In genomic region chr3:114450008-114450596, GRCh38 we compare ENCODE assay signal across 9 cellular contexts.
DNase-seq lines count a peak whose midpoint lies in the region; ATAC-seq and TF ChIP-seq lines count a peak whose summit lies in the region.
"Had no signal": no experiment of that assay in that cellular context is flagged by ENCODE, and none has a peak within 500 bp of the region (broad histone marks: within the 10 kb centered on the region; RNA-seq: fewer than 3 reads in every experiment).

No MANE protein-coding gene starts in this region.

- H3F3A ChIP-seq in PC-3 (ENCODE audit: low read length, unreplicated experiment), result no peaks in the 10 kb centered on the region

- TF ChIP-seq POLR2A in heart left ventricle (IDR thresholded peaks at IDR 0.05) (no peak), uterus (IDR thresholded peaks at IDR 0.05) (no peak)

- no peak for ATAC-seq in heart left ventricle
- ATAC-seq in left cardiac atrium, result no peak
- ATAC-seq in PC-3, result no peak

- H3K27me3 ChIP-seq in heart left ventricle (no peaks in the 10 kb centered on the region), dorsolateral prefrontal cortex (no peaks in the 10 kb centered on the region), uterus (no peaks in the 10 kb centered on the region), PC-3 (ENCODE audit: low read length) (peaks cover 34% of the 10 kb centered on the region)

- intact Hi-C loops in heart left ventricle (cut with DNase I) (loop anchor here in 2 of 10 donors (5.0 kb wide), 3 partner anchors 33 to 172 kb away; no protein-coding TSS in a partner anchor), left cardiac atrium (cut with DNase I) (loop anchor here in 1 of 2 donors (5.0 kb wide), 2 partner anchors 33 to 68 kb away; no protein-coding TSS in a partner anchor), dorsolateral prefrontal cortex (cut with DNase I) (loop anchor here (5.0 to 10.0 kb wide), 4 partner anchors 68 to 697 kb away; partner anchors contain the start of gene ZBTB20 (in 1 of the 2)), uterus (cut with DNase I; ENCODE audit: low total_unique reads) (no loop called here), PC-3 (cut with micrococcal nuclease) (no loop called here)

- DNase-seq in heart left ventricle (no peak), left cardiac atrium (no peak), NAMALWA (ENCODE audit: low spot score) (peak; percentile 78), dorsolateral prefrontal cortex (no peak), uterus (no peak), COLO668 (lab: John Stamatoyannopoulos, UW; ENCODE audit: unreplicated experiment) (no peak), PC-3 (no peak), DMS53 (lab: John Stamatoyannopoulos, UW) (no peak)
- DNase-seq: activated naive CD4-positive, alpha-beta T cell treated with anti-CD3 and anti-CD28 coated beads, Interleukin-2, amount 50 U/mL, for 16 hours had no signal

- H3K4me2 ChIP-seq in PC-3 (ENCODE audit: low read length), result no peak overlapping the region

- H3K27ac ChIP-seq in heart left ventricle (peak overlapping the region in 7 of 12 donors; percentile 41 to 86 (median 80)), dorsolateral prefrontal cortex (peak overlapping the region; percentile 86 to 99 (median 96)), uterus (peak overlapping the region; percentile 78 to 89), PC-3 (ENCODE audit: low read length) (no peak overlapping the region)

- no peak overlapping the region for H3K9ac ChIP-seq in PC-3 (ENCODE audit: low read length)

- BruUV-seq in PC-3 (replicated peaks; lab: Mats Ljungman, UMichigan), result no TSS peak

- no peaks in the 10 kb centered on the region for H3K9me3 ChIP-seq in heart left ventricle
- H3K9me3 ChIP-seq in uterus, result no peaks in the 10 kb centered on the region
- H3K9me3 ChIP-seq in PC-3 (ENCODE audit: low read length), result no peaks in the 10 kb centered on the region

- H3K4me1 ChIP-seq in heart left ventricle (peaks cover 10 to 79% (median 50%) of the 10 kb centered on the region in 12 donors), uterus (no peaks in the 10 kb centered on the region), PC-3 (ENCODE audit: insufficient read depth, low read length) (no peaks in the 10 kb centered on the region)

- CTCF ChIA-PET in PC-3 (lab: Charles Lee), result no interaction called here

- H4K20me1 ChIP-seq in PC-3 (ENCODE audit: low read length), result no peaks in the 10 kb centered on the region

- H3K9me2 ChIP-seq in PC-3 (replicated peaks; ENCODE audit: low read length), result no peaks in the 10 kb centered on the region

- POLR2A ChIA-PET in PC-3 (lab: Charles Lee; ENCODE audit: unreplicated experiment), result no interaction called here

- H3K79me2 ChIP-seq in PC-3 (ENCODE audit: low read length), result no peaks in the 10 kb centered on the region

- H2AFZ ChIP-seq in PC-3 (ENCODE audit: low read length), result no peak overlapping the region

- 85 to 95% (median 91%) methylated on average over 7 of the region's 7 CpGs for WGBS in heart left ventricle, 4 donors

- TF ChIP-seq CTCF in heart left ventricle (IDR thresholded peaks at IDR 0.05) (peak in 1 of 12 donors; percentile 14), dorsolateral prefrontal cortex (IDR thresholded peaks at IDR 0.05 in 54 of 56, conservative IDR thresholded peaks at IDR 0.05 in 2 of 56; ENCODE audit: low read depth in 1 of 56, partially characterized antibody in 56 of 56) (peak in 13 of 56 donors; percentile 10 to 36 (median 19)), uterus (IDR thresholded peaks at IDR 0.05) (peak in 1 of 4 experiments; percentile 16), PC-3 (conservative IDR thresholded peaks at IDR 0.05; ENCODE audit: low read depth, low read length) (no peak)

- no peaks in the 10 kb centered on the region for H3K36me3 ChIP-seq in heart left ventricle
- H3K36me3 ChIP-seq in uterus, result no peaks in the 10 kb centered on the region
- H3K36me3 ChIP-seq in PC-3 (ENCODE audit: low read depth, low read length), result no peaks in the 10 kb centered on the region

- peak overlapping the region in 2 of 12 donors; percentile 4 to 12 for H3K4me3 ChIP-seq in heart left ventricle
- peak overlapping the region in 57 of 59 donors; percentile 14 to 76 (median 56) for H3K4me3 ChIP-seq in dorsolateral prefrontal cortex
- H3K4me3 ChIP-seq in uterus, result peak overlapping the region in 1 of 2 donors; percentile 8
- H3K4me3 ChIP-seq in PC-3 (ENCODE audit: low read length), result no peak overlapping the region

Comparison
In these comparisons a context has a peak if more than half of its experiments do, and no peak if none do; other contexts are left out.
1. intact Hi-C loops: an anchor here in dorsolateral prefrontal cortex (5.0 to 10.0 kb wide); none called in uterus and PC-3.